ENCODE assay signal across 25 cellular contexts in the genomic region with DNA sequence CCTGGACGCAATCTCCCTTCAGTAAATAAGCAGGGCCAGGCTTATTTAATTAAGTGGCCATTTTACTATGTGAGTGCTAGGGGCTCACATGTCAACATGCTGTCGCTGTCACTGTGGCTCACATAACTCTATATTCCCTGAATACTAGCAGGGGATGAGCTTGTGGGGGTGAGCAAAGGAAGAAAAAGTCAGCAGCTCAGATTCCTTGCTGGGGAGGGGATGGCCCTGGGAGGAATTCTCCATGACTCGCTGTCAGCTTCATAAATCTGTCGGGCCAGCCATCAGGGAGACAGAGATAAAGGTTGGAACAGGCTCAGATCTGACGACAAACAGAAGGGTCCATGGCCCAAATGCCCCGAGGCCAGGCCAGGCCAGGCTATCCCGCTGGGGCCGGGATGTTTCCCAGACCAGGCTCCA. TPM values are rescaled to one million over a fixed set of nuclear protein-coding genes. Genes with fewer than 3 reads are reported as not detected.
DNase-seq lines count a peak whose midpoint lies in the region; ATAC-seq, FAIRE-seq and TF ChIP-seq lines count a peak whose summit lies in the region.
"Had no signal": no experiment of that assay in that cellular context is flagged by ENCODE, and none has a peak within 500 bp of the region (broad histone marks: within the 10 kb centered on the region; RNA-seq: fewer than 3 reads in every experiment).

No MANE protein-coding gene starts in this region.

- no peak for FAIRE-seq in A549 (lab: Jason Lieb, UNC)
- no peak for FAIRE-seq in astrocyte (lab: Jason Lieb, UNC)
- FAIRE-seq: colon had no signal

- H3K9me3 ChIP-seq in A549 (no peaks in the 10 kb centered on the region), astrocyte (ENCODE audit: insufficient read depth, low read depth, low read length) (no peaks in the 10 kb centered on the region), mesenchymal stem cell (ENCODE audit: control insufficient read depth, low read length) (no peaks in the 10 kb centered on the region)
- H3K9me3 ChIP-seq: BLaER1, ovary had no signal

- H3K27me3 Mint-ChIP-seq in HFFc6 (ENCODE audit: insufficient read depth) (peaks cover 5% of the 10 kb centered on the region; the same call in 1 of the 2 replicates), astrocyte (ENCODE audit: low read depth, unreplicated experiment) (no peaks in the 10 kb centered on the region)
- H3K27me3 Mint-ChIP-seq: activated naive CD8-positive, alpha-beta T cell; activated T-helper 17 cell treated with anti-CD3 and anti-CD28 coated beads, Interleukin-2, amount 50 U/mL, for 72 hours had no signal

- no peak overlapping the region for H2BK15ac ChIP-seq in mesenchymal stem cell (ENCODE audit: low read depth, poor library complexity, severe bottlenecking)

- H3K36me3 ChIP-seq in astrocyte (ENCODE audit: insufficient read depth, low read length) (no peaks in the 10 kb centered on the region), mesenchymal stem cell (ENCODE audit: control insufficient read depth in 1 of 2, insufficient read depth in 2 of 2, low read depth in 1 of 2, low read length in 2 of 2) (peaks cover 0 to 3% of the 10 kb centered on the region in 2 experiments)
- H3K36me3 ChIP-seq: ovary had no signal

- H2BK12ac ChIP-seq in mesenchymal stem cell (ENCODE audit: low read length in 2 of 2): no peak overlapping the region

- CTCF ChIA-PET in A549 (lab: Yijun Ruan, JAX): no interaction called here

- H3K4ac ChIP-seq in mesenchymal stem cell (ENCODE audit: low read depth in 1 of 2, low read length in 2 of 2): no peak overlapping the region

- H3K23ac ChIP-seq in mesenchymal stem cell (ENCODE audit: low read length in 2 of 2): no peak overlapping the region

- no peaks in the 10 kb centered on the region for H3K79me1 ChIP-seq in mesenchymal stem cell (replicated peaks; ENCODE audit: low read length, poor library complexity, severe bottlenecking)

- no peak overlapping the region for H3K27ac ChIP-seq in A549
- H3K27ac ChIP-seq in astrocyte (ENCODE audit: low read depth, low read length): no peak overlapping the region
- H3K27ac ChIP-seq in mesenchymal stem cell (ENCODE audit: low read length, poor library complexity, severe bottlenecking): no peak overlapping the region
- H3K27ac ChIP-seq in coronary artery: no peak overlapping the region
- H3K27ac ChIP-seq: BLaER1, ovary had no signal

- H3K36me3 Mint-ChIP-seq in HFFc6 (ENCODE audit: low read depth) (no peaks in the 10 kb centered on the region), astrocyte (ENCODE audit: low read depth, unreplicated experiment) (no peaks in the 10 kb centered on the region)
- H3K36me3 Mint-ChIP-seq: activated naive CD8-positive, alpha-beta T cell had no signal

- POLR2A ChIA-PET in A549 (lab: Yijun Ruan, JAX): no interaction called here

- H3K9me3 Mint-ChIP-seq in HFFc6: no peaks in the 10 kb centered on the region
- no peaks in the 10 kb centered on the region for H3K9me3 Mint-ChIP-seq in astrocyte (ENCODE audit: unreplicated experiment)
- H3K9me3 Mint-ChIP-seq: activated T-helper 17 cell treated with anti-CD3 and anti-CD28 coated beads, Interleukin-2, amount 50 U/mL, for 72 hours had no signal

- no peak overlapping the region for H3K18ac ChIP-seq in mesenchymal stem cell (ENCODE audit: low read depth in 1 of 2, low read length in 2 of 2)

- no peak for DNase-seq in A549 (ENCODE audit: low read depth in 1 of 2, low spot score in 1 of 2)
- DNase-seq in HFFc6: peak; percentile 13
- DNase-seq in astrocyte (ENCODE audit: low read depth): no peak
- DNase-seq in mesenchymal stem cell: no peak
- no peak for DNase-seq in coronary artery (ENCODE audit: low spot score)
- DNase-seq in HK-2 (ENCODE audit: unreplicated experiment): no peak
- DNase-seq in activated CD4-positive, alpha-beta T cell treated with anti-CD3 and anti-CD28 coated beads, Interleukin-2, amount 50 U/mL, for 48 hours: no peak
- DNase-seq: activated CD4-positive, alpha-beta T cell treated with anti-CD3 and anti-CD28 coated beads for 48 hours; Calu3; Kasumi-1; NCI-H1105 treated with DMSO at 0.1 percent for 48 hours; NCI-H2107; NCI-H524; ovary; right cardiac atrium; SHP77 had no signal

- no peak overlapping the region for H2BK120ac ChIP-seq in mesenchymal stem cell (ENCODE audit: low read depth, low read length)

- ATAC-seq in A549: peak; percentile 15 to 22; a peak in 1 of 6 replicates
- ATAC-seq in GM19463 (IDR thresholded peaks at IDR 0.05; ENCODE audit: unreplicated experiment): no peak
- ATAC-seq: activated T-helper 17 cell treated with anti-CD3 and anti-CD28 coated beads, Interleukin-2, amount 50 U/mL, for 72 hours; right cardiac atrium had no signal

- H3K14ac ChIP-seq in mesenchymal stem cell (ENCODE audit: low read length in 2 of 2): no peak overlapping the region

- no peak overlapping the region for H2AK5ac ChIP-seq in mesenchymal stem cell (ENCODE audit: low read length, severe bottlenecking)

- no peak for TF ChIP-seq RAD21 in A549 (conservative IDR thresholded peaks at IDR 0.05 in 1 of 2, IDR thresholded peaks at IDR 0.05 in 1 of 2)

- no peak overlapping the region for H2BK5ac ChIP-seq in mesenchymal stem cell (ENCODE audit: low read depth, low read length, poor library complexity, severe bottlenecking)

- no peaks in the 10 kb centered on the region for H3K79me2 ChIP-seq in astrocyte (ENCODE audit: insufficient read depth, low read length)

- TF ChIP-seq CTCF in A549 (IDR thresholded peaks at IDR 0.05): no peak
- no peak for TF ChIP-seq CTCF in HFFc6 (IDR thresholded peaks at IDR 0.05)
- no peak for TF ChIP-seq CTCF in astrocyte (IDR thresholded peaks at IDR 0.05; ENCODE audit: insufficient read depth, low read depth, low read length)
- TF ChIP-seq CTCF in coronary artery (IDR thresholded peaks at IDR 0.05): no peak

- no peak for TF ChIP-seq POLR2A in A549 (IDR thresholded peaks at IDR 0.05; ENCODE audit: low read length)

- WGBS in A549 (ENCODE audit: missing lambda C conversion rate): 60% methylated on average over 7 of the region's 8 CpGs
- 34% methylated on average over 5 of the region's 8 CpGs for WGBS in mesenchymal stem cell

- H3K27me3 ChIP-seq in astrocyte (ENCODE audit: insufficient read depth, low read length): no peaks in the 10 kb centered on the region
- no peaks in the 10 kb centered on the region for H3K27me3 ChIP-seq in mesenchymal stem cell (ENCODE audit: control insufficient read depth in 1 of 2, insufficient read depth in 1 of 2, low read length in 2 of 2)
- H3K27me3 ChIP-seq: BLaER1, ovary had no signal

- H4K8ac ChIP-seq in mesenchymal stem cell (ENCODE audit: low read length): peak overlapping the region; percentile 49

- TF ChIP-seq EP300 in A549 (IDR thresholded peaks at IDR 0.05): no peak

- peak overlapping the region; percentile 17 for H2AFZ ChIP-seq in astrocyte (ENCODE audit: low read depth, low read length)
- no peak overlapping the region for H2AFZ ChIP-seq in mesenchymal stem cell (ENCODE audit: low read depth, low read length)

- H3K4me1 ChIP-seq in A549 (no peaks in the 10 kb centered on the region), astrocyte (ENCODE audit: insufficient read depth, low read length) (peaks cover 32% of the 10 kb centered on the region), mesenchymal stem cell (ENCODE audit: control insufficient read depth, insufficient read depth, low read depth, low read length) (peaks cover 19% of the 10 kb centered on the region)

- no peak overlapping the region for H4K91ac ChIP-seq in mesenchymal stem cell (ENCODE audit: low read length)

- H3K4me1 Mint-ChIP-seq in HFFc6 (ENCODE audit: low read depth) (peaks cover 46% of the 10 kb centered on the region), astrocyte (ENCODE audit: low read depth, unreplicated experiment) (peaks cover 31% of the 10 kb centered on the region)
- H3K4me1 Mint-ChIP-seq: activated T-helper 17 cell treated with anti-CD3 and anti-CD28 coated beads, Interleukin-2, amount 50 U/mL, for 72 hours had no signal

- no peak overlapping the region for H3K27ac Mint-ChIP-seq in HFFc6
- peak overlapping the region; percentile 78 for H3K27ac Mint-ChIP-seq in astrocyte (ENCODE audit: unreplicated experiment)
- H3K27ac Mint-ChIP-seq: activated naive CD8-positive, alpha-beta T cell; activated T-helper 17 cell treated with anti-CD3 and anti-CD28 coated beads, Interleukin-2, amount 50 U/mL, for 72 hours had no signal

- H3K4me3 Mint-ChIP-seq in HFFc6 (no peak overlapping the region), astrocyte (ENCODE audit: unreplicated experiment) (no peak overlapping the region)
- H3K4me3 Mint-ChIP-seq: activated naive CD8-positive, alpha-beta T cell; activated T-helper 17 cell treated with anti-CD3 and anti-CD28 coated beads, Interleukin-2, amount 50 U/mL, for 72 hours had no signal

- H3K4me3 ChIP-seq in A549: no peak overlapping the region
- H3K4me3 ChIP-seq in astrocyte (ENCODE audit: insufficient read depth, low read depth, low read length): no peak overlapping the region
- no peak overlapping the region for H3K4me3 ChIP-seq in mesenchymal stem cell (ENCODE audit: insufficient read depth in 1 of 2, low read depth in 1 of 2, low read length in 2 of 2)
- no peak overlapping the region for H3K4me3 ChIP-seq in coronary artery
- H3K4me3 ChIP-seq: BLaER1, ovary had no signal

- H3K9ac ChIP-seq in astrocyte (ENCODE audit: low read length) (no peak overlapping the region), mesenchymal stem cell (ENCODE audit: low read length) (no peak overlapping the region)
- H3K9ac ChIP-seq: BLaER1 had no signal

- H4K20me1 ChIP-seq in astrocyte (ENCODE audit: insufficient read depth, low read length): no peaks in the 10 kb centered on the region

- no peak overlapping the region for H3K4me2 ChIP-seq in A549
- H3K4me2 ChIP-seq in astrocyte (ENCODE audit: low read length): peak overlapping the region; percentile 41
- H3K4me2 ChIP-seq in mesenchymal stem cell (ENCODE audit: low read length, poor library complexity, severe bottlenecking): no peak overlapping the region
- H3K4me2 ChIP-seq: BLaER1 had no signal

RNA-seq across cellular contexts. Expression of gene PLEKHG5, which starts 26.0 kb away (rescaled TPM):
- polyA plus RNA-seq in A549 (2011; rRNA removed) (0.75 and 0.84 TPM in 2 replicates), A549 (2017; fragmentation: RNase III; extraction: RNeasy Plus Mini Kit Qiagen cat#74134 plus additional on column Dnase treatment) (2.4 to 3.4 TPM (median 3.1 TPM) in 3 replicates)
- 1.1 and 1.6 TPM in 2 replicates for polyA plus RNA-seq in A549 (2012; cell fraction: cytosol; rRNA removed)
- 7.2 and 9.2 TPM in 2 replicates for polyA plus RNA-seq in A549 (2012; cell fraction: nucleus; rRNA removed)
- polyA minus RNA-seq in A549 (2011; rRNA and poly(A)+ RNA removed): 0.62 and 0.83 TPM in 2 replicates
- 1 to 10 TPM; 6.4 to 7.2 (median 6.6) TPM for total RNA-seq in HFFc6 (2021; fragmentation: NEBNext Ultra II Directional; extraction: Animal tissue kit (Norgen Biotek cat#: 25700))
- 23.0 and 25.1 TPM in 2 replicates for total RNA-seq in astrocyte
- 6.5 TPM for polyA plus RNA-seq in mesenchymal stem cell (2013, experiment 1 of 2)
- polyA plus RNA-seq in mesenchymal stem cell (2013, experiment 2 of 2): 6.7 TPM

RNA-seq across cellular contexts. Expression of gene NOL9, which starts 36.9 kb away (rescaled TPM):
- polyA plus RNA-seq in A549 (2011; rRNA removed) (19.0 and 19.3 TPM in 2 replicates), A549 (2017; fragmentation: RNase III; extraction: RNeasy Plus Mini Kit Qiagen cat#74134 plus additional on column Dnase treatment) (4.4 to 6.4 TPM (median 4.8 TPM) in 3 replicates)
- 5.8 and 7.0 TPM in 2 replicates for polyA plus RNA-seq in A549 (2012; cell fraction: cytosol; rRNA removed)
- 8.7 and 13.5 TPM in 2 replicates for polyA plus RNA-seq in A549 (2012; cell fraction: nucleus; rRNA removed)
- 22.4 and 25.7 TPM in 2 replicates for polyA minus RNA-seq in A549 (2011; rRNA and poly(A)+ RNA removed)
- 10 to 100 TPM; 26.4 to 36.4 (median 33.4) TPM for total RNA-seq in HFFc6 (2021; fragmentation: NEBNext Ultra II Directional; extraction: Animal tissue kit (Norgen Biotek cat#: 25700))
- 24.0 and 26.8 TPM in 2 replicates for total RNA-seq in astrocyte
- 7.3 TPM for polyA plus RNA-seq in mesenchymal stem cell (2013, experiment 1 of 2)
- polyA plus RNA-seq in mesenchymal stem cell (2013, experiment 2 of 2): 7.3 TPM

RNA-seq across cellular contexts. Expression of gene TAS1R1, which starts 37.7 kb away (rescaled TPM):
- polyA plus RNA-seq in A549 (2011; rRNA removed) (not detected in 2 replicates), A549 (2017; fragmentation: RNase III; extraction: RNeasy Plus Mini Kit Qiagen cat#74134 plus additional on column Dnase treatment) (0.04 TPM in 1 of 3 replicates, not detected in the others)
- polyA plus RNA-seq in A549 (2012; cell fraction: cytosol; rRNA removed): 0.03 TPM in 1 of 2 replicates, not detected in the other
- polyA plus RNA-seq in A549 (2012; cell fraction: nucleus; rRNA removed): 0.02 and 0.07 TPM in 2 replicates
- polyA minus RNA-seq in A549 (2011; rRNA and poly(A)+ RNA removed): not detected in 2 replicates
- total RNA-seq in HFFc6 (2021; fragmentation: NEBNext Ultra II Directional; extraction: Animal tissue kit (Norgen Biotek cat#: 25700)): not detected
- total RNA-seq in astrocyte: not detected in 2 replicates
- polyA plus RNA-seq in mesenchymal stem cell (2013, experiment 1 of 2): not detected
- polyA plus RNA-seq in mesenchymal stem cell (2013, experiment 2 of 2): not detected
- total RNA-seq: A673; activated T-helper 17 cell treated with anti-CD3 and anti-CD28 coated beads, Interleukin-2, amount 50 U/mL, for 72 hours; Calu3; G401; HT-29; liver; right cardiac atrium had no signal
- polyA plus RNA-seq: liver, right cardiac atrium had no signal

RNA-seq across cellular contexts. Expression of gene TNFRSF25, which starts 51.5 kb away (rescaled TPM):
- polyA plus RNA-seq in A549 (2011; rRNA removed): 0.65 and 0.85 TPM in 2 replicates
- polyA plus RNA-seq in A549 (2012; cell fraction: cytosol; rRNA removed): 2.1 and 2.6 TPM in 2 replicates
- 23.2 and 24.6 TPM in 2 replicates for polyA plus RNA-seq in A549 (2012; cell fraction: nucleus; rRNA removed)
- 3.0 to 4.5 TPM (median 3.4 TPM) in 3 replicates for polyA plus RNA-seq in A549 (2017; fragmentation: RNase III; extraction: RNeasy Plus Mini Kit Qiagen cat#74134 plus additional on column Dnase treatment)
- polyA minus RNA-seq in A549 (2011; rRNA and poly(A)+ RNA removed): 0.04 and 0.83 TPM in 2 replicates
- 1 to 10 TPM; 1.8 to 3.2 (median 2.7) TPM for total RNA-seq in HFFc6 (2021; fragmentation: NEBNext Ultra II Directional; extraction: Animal tissue kit (Norgen Biotek cat#: 25700))
- total RNA-seq in astrocyte: 16.5 and 18.8 TPM in 2 replicates
- polyA plus RNA-seq in mesenchymal stem cell (2013, experiment 1 of 2): 2.9 TPM
- 2.4 TPM for polyA plus RNA-seq in mesenchymal stem cell (2013, experiment 2 of 2)
